Comparison of ENCODE assay signal across 2 cellular contexts in genomic region chr3:50127251-50127671, GRCh38.
TF ChIP-seq lines count a peak whose summit lies in the region.

No MANE protein-coding gene starts in this region.

TF ChIP-seq in IMR-90, 13 proteins besides CTCF, POLR2A, EP300 and RAD21:
- TF ChIP-seq, protein P1, sequence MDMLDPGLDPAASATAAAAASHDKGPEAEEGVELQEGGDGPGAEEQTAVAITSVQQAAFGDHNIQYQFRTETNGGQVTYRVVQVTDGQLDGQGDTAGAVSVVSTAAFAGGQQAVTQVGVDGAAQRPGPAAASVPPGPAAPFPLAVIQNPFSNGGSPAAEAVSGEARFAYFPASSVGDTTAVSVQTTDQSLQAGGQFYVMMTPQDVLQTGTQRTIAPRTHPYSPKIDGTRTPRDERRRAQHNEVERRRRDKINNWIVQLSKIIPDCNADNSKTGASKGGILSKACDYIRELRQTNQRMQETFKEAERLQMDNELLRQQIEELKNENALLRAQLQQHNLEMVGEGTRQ (IDR thresholded peaks at IDR 0.05; ENCODE audit: low read depth, low read length) = 0 out of 2 replicates have a peak, but pooled peaks have one; percentile 20
- no peak for TF ChIP-seq BHLHE40 (IDR thresholded peaks at IDR 0.05; ENCODE audit: low read depth, low read length)

TF ChIP-seq in H1, 55 proteins besides CTCF, POLR2A, EP300 and RAD21:
- TF ChIP-seq CHD1 (IDR thresholded peaks at IDR 0.05; ENCODE audit: low read depth, low read length) = no peak
TF ChIP-seq in H1: peak in this region for 0.
